28 cellular contexts compared by ENCODE assay signal in the genomic region with DNA sequence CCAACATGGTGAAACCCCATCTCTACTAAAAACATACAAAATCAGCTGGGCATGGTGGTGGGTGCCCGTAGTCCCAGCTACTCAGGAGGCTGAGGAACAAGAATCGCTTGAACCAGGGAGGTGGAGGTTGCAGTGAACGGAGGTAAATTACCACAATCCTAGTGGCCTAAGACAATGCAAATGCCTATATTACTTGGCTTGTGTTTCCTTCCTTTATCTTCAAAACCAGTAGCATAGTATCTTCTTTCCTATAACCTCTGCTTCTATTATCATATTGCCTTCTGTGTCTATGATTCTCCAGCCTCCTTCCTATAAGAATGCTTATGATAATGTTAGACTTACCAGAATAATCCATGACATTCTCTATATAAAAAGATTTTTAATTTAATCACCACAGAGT.
"Had no signal": no experiment of that assay in that cellular context is flagged by ENCODE, and none has a peak within 500 bp of the region (broad histone marks: within the 10 kb centered on the region; RNA-seq: fewer than 3 reads in every experiment).

No MANE protein-coding gene starts in this region.

- ATAC-seq: activated T-cell treated with anti-CD3 and anti-CD28 coated beads, Interleukin-2, amount 50 U/mL, for 72 hours; heart right ventricle; mucosa of descending colon; natural killer cell treated with Interleukin-12 subunit alpha and Interleukin-12 subunit beta and Interleukin-15 and Interleukin-18, amount 100 ng/mL, for 72 hours; stimulated activated naive B cell treated with anti-CD40 and anti-IgM and Interleukin-4, amounts not matched to agents 10 μg/mL and 1 μg/mL and 100 μg/mL, for 72 hours had no signal

- H3K4me1 ChIP-seq: ascending aorta, colonic mucosa, esophagus squamous epithelium, heart right ventricle, left ventricle myocardium inferior, right atrium auricular region, stomach, thyroid gland, upper lobe of left lung had no signal

- H3K27me3 ChIP-seq: ascending aorta, cardiac muscle cell, colonic mucosa, esophagus squamous epithelium, heart right ventricle, right atrium auricular region, stomach, thyroid gland, upper lobe of left lung had no signal

- DNase-seq: activated B cell treated with CpG ODN at 0.5 μM for 24 hours; activated CD4-positive, alpha-beta T cell treated with anti-CD3 and anti-CD28 coated beads, Interleukin-2, amount 50 U/mL, for 4 hours; activated effector memory CD4-positive, alpha-beta T cell treated with Interleukin-2 at 50 U/mL for 16 hours; activated naive CD4-positive, alpha-beta T cell treated with Interleukin-2 at 50 U/mL for 16 hours; activated naive CD8-positive, alpha-beta T cell treated with anti-CD3 and anti-CD28 coated beads, Interleukin-2, amount 10 ng/mL, durations not matched to agents 7 days and 5 days; activated T-cell treated with anti-CD3 and anti-CD28 coated beads for 4 hours; activated T-cell treated with anti-CD3 and anti-CD28 coated beads, Interleukin-2, amount 50 U/mL, for 72 hours; cerebellar nuclear complex; colonic mucosa; effector CD8-positive, alpha-beta T cell; esophagus squamous epithelium; foreskin melanocyte; heart right ventricle; left ventricle myocardium inferior; mucosa of descending colon; stimulated activated CD4-positive, alpha-beta T cell treated with anti-CD3 and anti-CD28 coated beads, Interleukin-2, amount 100 ng/mL, for 24 hours; stimulated activated naive B cell treated with anti-CD40 and anti-IgM and Interleukin-4, amounts not matched to agents 10 μg/mL and 1 μg/mL and 100 μg/mL, for 72 hours; stomach; T1000; thyroid gland; upper lobe of left lung had no signal

- H3K4me2 ChIP-seq: smooth muscle cell had no signal

- H3K27ac ChIP-seq: ascending aorta, cardiac muscle cell, colonic mucosa, epithelial cell of prostate, esophagus squamous epithelium, heart right ventricle, left ventricle myocardium inferior, right atrium auricular region, stomach, thyroid gland, upper lobe of left lung had no signal

- H3K4me3 ChIP-seq: ascending aorta, cardiac muscle cell, colonic mucosa, esophagus squamous epithelium, heart right ventricle, left ventricle myocardium inferior, lung, mucosa of descending colon, right atrium auricular region, smooth muscle cell, stomach, thyroid gland, upper lobe of left lung had no signal

- H3K9me3 ChIP-seq: ascending aorta, colonic mucosa, esophagus squamous epithelium, left ventricle myocardium inferior, mucosa of descending colon, right atrium auricular region, stomach, thyroid gland, upper lobe of left lung had no signal

- H3K36me3 ChIP-seq: ascending aorta, cardiac muscle cell, colonic mucosa, esophagus squamous epithelium, heart right ventricle, left ventricle myocardium inferior, right atrium auricular region, stomach, thyroid gland, upper lobe of left lung had no signal
